ENCODE assay signal across 8 cellular contexts in the genomic region with DNA sequence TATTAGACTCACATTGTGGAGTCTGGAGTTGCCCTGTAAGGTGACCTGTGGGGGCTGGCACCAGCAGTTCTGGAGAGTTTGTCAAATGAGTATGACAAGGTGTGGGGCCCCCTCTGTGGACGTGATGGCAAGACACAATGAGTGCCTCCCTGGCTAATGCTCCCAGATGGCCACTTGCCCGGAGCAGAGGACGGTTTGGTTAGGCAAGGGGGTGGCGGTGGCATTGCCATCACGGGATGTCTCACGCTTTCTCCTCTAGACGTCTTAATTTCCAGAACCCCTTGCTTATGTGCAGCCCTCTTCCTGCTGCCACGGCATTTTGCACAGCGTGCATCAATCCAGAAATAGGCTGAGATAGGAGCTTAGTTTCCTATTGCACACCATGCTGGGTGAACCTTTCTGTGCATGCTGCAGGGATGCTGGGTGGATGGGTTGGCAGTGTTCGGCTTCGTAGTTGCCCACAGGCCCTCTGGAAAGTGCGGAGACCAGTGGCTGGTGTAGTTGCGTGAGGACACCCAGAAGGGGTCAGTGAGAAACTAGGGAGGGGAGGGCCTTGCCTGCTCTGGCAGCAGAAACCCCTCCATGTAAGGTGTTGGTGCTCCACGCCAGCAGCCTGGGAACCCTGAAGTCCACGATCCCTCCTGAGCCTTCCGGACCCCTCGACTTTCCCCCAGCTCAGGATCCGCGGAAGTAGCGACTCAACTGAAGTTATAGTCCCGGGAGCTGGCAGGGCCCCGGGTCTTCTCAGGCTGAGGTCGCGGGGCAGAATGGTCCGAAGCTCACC. TPM values are rescaled to one million over a fixed set of nuclear protein-coding genes. Genes with fewer than 3 reads are reported as not detected.
A peak's percentile ranks its signal among the peaks of the same experiment; 100 is the strongest.
DNase-seq lines count a peak whose midpoint lies in the region; ATAC-seq and TF ChIP-seq lines count a peak whose summit lies in the region.

No MANE protein-coding gene starts in this region.

- no peak for TF ChIP-seq EP300 in transverse colon (IDR thresholded peaks at IDR 0.05; ENCODE audit: low read depth)

- H3K4me3 ChIP-seq in dorsolateral prefrontal cortex (peak overlapping the region; percentile 63 to 97 (median 87)), transverse colon (peak overlapping the region; percentile 41 to 89 (median 71))

- H3K27me3 ChIP-seq in dorsolateral prefrontal cortex (no peaks in the 10 kb centered on the region), transverse colon (no peaks in the 10 kb centered on the region)

- in situ Hi-C loops in transverse colon (cut with MboI; ENCODE audit: low pct_ligation_motif_present in 1 of 4, low pct_unique_long_range_greater_than_20kb in 1 of 4, low sequenced_read_pairs in 3 of 4), result no loop called here

- peak overlapping the region; percentile 90 to 97 (median 97) for H3K4me3 Mint-ChIP-seq in T-cell

- DNase-seq in T-cell (peak in 11 of 34 experiments; percentile 3 to 28 (median 13)), dorsolateral prefrontal cortex (peak in 4 of 10 donors; percentile 23 to 46 (median 28)), lung microvascular endothelial cell (ENCODE audit: low read depth in 2 of 2) (peak; percentile 54 to 59), transverse colon (no peak), NCI-H2171 treated with DMSO at 0.1 percent for 48 hours (lab: John Stamatoyannopoulos, UW) (no peak), sciatic nerve (ENCODE audit: low spot score) (no peak)

- peak overlapping the region; percentile 96 to 98 for H3K27ac Mint-ChIP-seq in T-cell

- no peaks in the 10 kb centered on the region for H3K36me3 ChIP-seq in ES-I3 (ENCODE audit: insufficient read depth, low read length)
- H3K36me3 ChIP-seq in transverse colon, result no peaks in the 10 kb centered on the region

- H3K9ac ChIP-seq in ES-I3 (ENCODE audit: low read depth, low read length), result peak overlapping the region; percentile 92

- no peaks in the 10 kb centered on the region for H3K9me3 ChIP-seq in ES-I3 (ENCODE audit: control insufficient read depth, insufficient read depth, low read length)
- H3K9me3 ChIP-seq in transverse colon, result no peaks in the 10 kb centered on the region

- ATAC-seq in HG02981 (IDR thresholded peaks at IDR 0.05; ENCODE audit: unreplicated experiment), result peak; percentile 3
- peak in 2 of 4 experiments; percentile 0 to 1 for ATAC-seq in T-cell (replicated peaks in 1 of 4)
- ATAC-seq in sciatic nerve, result no peak

- H3K4me1 ChIP-seq in ES-I3 (ENCODE audit: insufficient read depth, low read length) (peaks cover 6% of the 10 kb centered on the region; the same call in 1 of the 2 replicates), transverse colon (peaks cover 9 to 39% (median 26%) of the 10 kb centered on the region in 4 donors)

- TF ChIP-seq POLR2A in transverse colon (IDR thresholded peaks at IDR 0.05), result no peak

- H3K27ac ChIP-seq in dorsolateral prefrontal cortex, result peak overlapping the region; percentile 73 to 98 (median 93)
- peak overlapping the region; percentile 90 to 95 (median 94) for H3K27ac ChIP-seq in transverse colon

- POLR2A ChIA-PET in T-cell (lab: Charles Lee), result interaction anchor here (0.5 to 2.5 kb wide), 7 partner anchors 12 to 848 kb away, joined by 3 to 11 read pairs (median 5); no protein-coding TSS in a partner anchor

- CTCF ChIA-PET in T-cell (lab: Charles Lee), result interaction anchor here (0.5 to 2.6 kb wide), 9 partner anchors 8 to 499 kb away, joined by 3 to 22 read pairs (median 5); a partner anchor contains a TSS

- peaks cover 46 to 50% (median 49%) of the 10 kb centered on the region in 3 donors for H3K4me1 Mint-ChIP-seq in T-cell

- H3K36me3 Mint-ChIP-seq in T-cell, result no peaks in the 10 kb centered on the region

- 0 to 3% methylated on average over 1 to 25 of the region's 25 CpGs for WGBS in transverse colon (ENCODE audit: low coverage in 1 of 2), 2 donors

- H3K9me3 Mint-ChIP-seq in T-cell, result no peaks in the 10 kb centered on the region

- intact Hi-C loops in dorsolateral prefrontal cortex (cut with DNase I) (loop anchor here in 1 of 2 donors (5.0 kb wide), 2 partner anchors 34 to 94 kb away; a partner anchor contains a TSS), transverse colon (cut with DNase I; ENCODE audit: low total_unique reads) (no loop called here), sciatic nerve (cut with DNase I) (no loop called here)

- TF ChIP-seq CTCF in dorsolateral prefrontal cortex (IDR thresholded peaks at IDR 0.05 in 54 of 56, conservative IDR thresholded peaks at IDR 0.05 in 2 of 56; ENCODE audit: low read depth in 1 of 56, partially characterized antibody in 56 of 56), result no peak
- no peak for TF ChIP-seq CTCF in transverse colon (IDR thresholded peaks at IDR 0.05)

- peaks cover 0 to 2% of the 10 kb centered on the region in 2 donors for H3K27me3 Mint-ChIP-seq in T-cell

RNA-seq across cellular contexts. Expression of a gene that starts 18.1 kb away (rescaled TPM):
- under 1 TPM in 3 of 5 donors, not detected in 2; 0.13 to 0.55 (median 0.19) TPM for total RNA-seq in T-cell
- 100 to 1,000 TPM in 10 of 120 experiments, 10 to 100 TPM in 110; 25.9 to 174 (median 79.1) TPM for total RNA-seq in dorsolateral prefrontal cortex
- total RNA-seq in lung microvascular endothelial cell, result 3.2 and 5.2 TPM in 2 replicates
- total RNA-seq in transverse colon, result 10 to 100 TPM; 12.5 to 23.6 (median 17.1) TPM
- 21.7 TPM for total RNA-seq in sciatic nerve

RNA-seq across cellular contexts. Expression of a gene that starts 44.2 kb away (rescaled TPM):
- total RNA-seq in T-cell (under 1 TPM in 2 of 5 donors, not detected in 3; 0.20 to 0.56 TPM), dorsolateral prefrontal cortex (1 to 10 TPM in 19 of 120 experiments, under 1 TPM in 46, not detected in 55; 0.28 to 2.8 (median 0.82) TPM), lung microvascular endothelial cell (not detected in 2 replicates), transverse colon (not detected), sciatic nerve (not detected)

RNA-seq across cellular contexts. Expression of a gene that starts 49.6 kb away (rescaled TPM):
- total RNA-seq in T-cell (not detected), dorsolateral prefrontal cortex (10 to 100 TPM in 34 of 120 experiments, 1 to 10 TPM in 86; 2.9 to 33.9 (median 8.5) TPM), lung microvascular endothelial cell (not detected in 2 replicates), transverse colon (under 1 TPM in 1 of 4 donors, not detected in 3; 0.48 TPM), sciatic nerve (9.0 TPM)

Comparison
In these comparisons a context has a peak if more than half of its experiments do, and no peak if none do; other contexts are left out.
1. DNase-seq: peak in lung microvascular endothelial cell (2 of 2); none in transverse colon (single experiment), NCI-H2171 treated with DMSO at 0.1 percent for 48 hours (single experiment) and sciatic nerve (single experiment).